ENCODE assay signal across 1 cellular context in genomic region chr9:132590318-132591182, GRCh38.
TF ChIP-seq lines count a peak whose summit lies in the region.

No MANE protein-coding gene starts in this region.

TF ChIP-seq in GM12878, 131 proteins besides CTCF, POLR2A, EP300 and RAD21 (continued from another document):
- TF ChIP-seq, protein P1, sequence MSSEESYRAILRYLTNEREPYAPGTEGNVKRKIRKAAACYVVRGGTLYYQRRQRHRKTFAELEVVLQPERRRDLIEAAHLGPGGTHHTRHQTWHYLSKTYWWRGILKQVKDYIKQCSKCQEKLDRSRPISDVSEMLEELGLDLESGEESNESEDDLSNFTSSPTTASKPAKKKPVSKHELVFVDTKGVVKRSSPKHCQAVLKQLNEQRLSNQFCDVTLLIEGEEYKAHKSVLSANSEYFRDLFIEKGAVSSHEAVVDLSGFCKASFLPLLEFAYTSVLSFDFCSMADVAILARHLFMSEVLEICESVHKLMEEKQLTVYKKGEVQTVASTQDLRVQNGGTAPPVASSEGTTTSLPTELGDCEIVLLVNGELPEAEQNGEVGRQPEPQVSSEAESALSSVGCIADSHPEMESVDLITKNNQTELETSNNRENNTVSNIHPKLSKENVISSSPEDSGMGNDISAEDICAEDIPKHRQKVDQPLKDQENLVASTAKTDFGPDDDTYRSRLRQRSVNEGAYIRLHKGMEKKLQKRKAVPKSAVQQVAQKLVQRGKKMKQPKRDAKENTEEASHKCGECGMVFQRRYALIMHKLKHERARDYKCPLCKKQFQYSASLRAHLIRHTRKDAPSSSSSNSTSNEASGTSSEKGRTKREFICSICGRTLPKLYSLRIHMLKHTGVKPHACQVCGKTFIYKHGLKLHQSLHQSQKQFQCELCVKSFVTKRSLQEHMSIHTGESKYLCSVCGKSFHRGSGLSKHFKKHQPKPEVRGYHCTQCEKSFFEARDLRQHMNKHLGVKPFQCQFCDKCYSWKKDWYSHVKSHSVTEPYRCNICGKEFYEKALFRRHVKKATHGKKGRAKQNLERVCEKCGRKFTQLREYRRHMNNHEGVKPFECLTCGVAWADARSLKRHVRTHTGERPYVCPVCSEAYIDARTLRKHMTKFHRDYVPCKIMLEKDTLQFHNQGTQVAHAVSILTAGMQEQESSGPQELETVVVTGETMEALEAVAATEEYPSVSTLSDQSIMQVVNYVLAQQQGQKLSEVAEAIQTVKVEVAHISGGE (CRISPR knock-in tag; IDR thresholded peaks at IDR 0.05), result no peak
- TF ChIP-seq, protein P2, sequence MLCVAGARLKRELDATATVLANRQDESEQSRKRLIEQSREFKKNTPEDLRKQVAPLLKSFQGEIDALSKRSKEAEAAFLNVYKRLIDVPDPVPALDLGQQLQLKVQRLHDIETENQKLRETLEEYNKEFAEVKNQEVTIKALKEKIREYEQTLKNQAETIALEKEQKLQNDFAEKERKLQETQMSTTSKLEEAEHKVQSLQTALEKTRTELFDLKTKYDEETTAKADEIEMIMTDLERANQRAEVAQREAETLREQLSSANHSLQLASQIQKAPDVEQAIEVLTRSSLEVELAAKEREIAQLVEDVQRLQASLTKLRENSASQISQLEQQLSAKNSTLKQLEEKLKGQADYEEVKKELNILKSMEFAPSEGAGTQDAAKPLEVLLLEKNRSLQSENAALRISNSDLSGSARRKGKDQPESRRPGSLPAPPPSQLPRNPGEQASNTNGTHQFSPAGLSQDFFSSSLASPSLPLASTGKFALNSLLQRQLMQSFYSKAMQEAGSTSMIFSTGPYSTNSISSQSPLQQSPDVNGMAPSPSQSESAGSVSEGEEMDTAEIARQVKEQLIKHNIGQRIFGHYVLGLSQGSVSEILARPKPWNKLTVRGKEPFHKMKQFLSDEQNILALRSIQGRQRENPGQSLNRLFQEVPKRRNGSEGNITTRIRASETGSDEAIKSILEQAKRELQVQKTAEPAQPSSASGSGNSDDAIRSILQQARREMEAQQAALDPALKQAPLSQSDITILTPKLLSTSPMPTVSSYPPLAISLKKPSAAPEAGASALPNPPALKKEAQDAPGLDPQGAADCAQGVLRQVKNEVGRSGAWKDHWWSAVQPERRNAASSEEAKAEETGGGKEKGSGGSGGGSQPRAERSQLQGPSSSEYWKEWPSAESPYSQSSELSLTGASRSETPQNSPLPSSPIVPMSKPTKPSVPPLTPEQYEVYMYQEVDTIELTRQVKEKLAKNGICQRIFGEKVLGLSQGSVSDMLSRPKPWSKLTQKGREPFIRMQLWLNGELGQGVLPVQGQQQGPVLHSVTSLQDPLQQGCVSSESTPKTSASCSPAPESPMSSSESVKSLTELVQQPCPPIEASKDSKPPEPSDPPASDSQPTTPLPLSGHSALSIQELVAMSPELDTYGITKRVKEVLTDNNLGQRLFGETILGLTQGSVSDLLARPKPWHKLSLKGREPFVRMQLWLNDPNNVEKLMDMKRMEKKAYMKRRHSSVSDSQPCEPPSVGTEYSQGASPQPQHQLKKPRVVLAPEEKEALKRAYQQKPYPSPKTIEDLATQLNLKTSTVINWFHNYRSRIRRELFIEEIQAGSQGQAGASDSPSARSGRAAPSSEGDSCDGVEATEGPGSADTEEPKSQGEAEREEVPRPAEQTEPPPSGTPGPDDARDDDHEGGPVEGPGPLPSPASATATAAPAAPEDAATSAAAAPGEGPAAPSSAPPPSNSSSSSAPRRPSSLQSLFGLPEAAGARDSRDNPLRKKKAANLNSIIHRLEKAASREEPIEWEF (IDR thresholded peaks at IDR 0.05; ENCODE audit: insufficient replicate concordance, low read depth, low read length), result no peak
- TF ChIP-seq ZNF217 (IDR thresholded peaks at IDR 0.05) (no peak), BRCA1 (IDR thresholded peaks at IDR 0.05; ENCODE audit: low read depth, low read length) (no peak), RUNX3 (IDR thresholded peaks at IDR 0.05; ENCODE audit: low read length) (no peak), STAT3 (IDR thresholded peaks at IDR 0.05; ENCODE audit: low read depth, low read length) (no peak), ZSCAN29 (IDR thresholded peaks at IDR 0.05) (no peak), RAD51 (IDR thresholded peaks at IDR 0.05) (no peak)
